In genomic region chr2:20211860-20212458, GRCh38 we compare ENCODE assay signal across 18 cellular contexts. TPM values are rescaled to one million over a fixed set of nuclear protein-coding genes. Genes with fewer than 3 reads are reported as not detected.
A peak's percentile ranks its signal among the peaks of the same experiment; 100 is the strongest.
DNase-seq lines count a peak whose midpoint lies in the region; ATAC-seq, FAIRE-seq and TF ChIP-seq lines count a peak whose summit lies in the region.
"Had no signal": no experiment of that assay in that cellular context is flagged by ENCODE, and none has a peak within 500 bp of the region (broad histone marks: within the 10 kb centered on the region; RNA-seq: fewer than 3 reads in every experiment).

No MANE protein-coding gene starts in this region.

- H3K14ac ChIP-seq in H1 (ENCODE audit: insufficient read length): no peak overlapping the region

- peaks cover 23% of the 10 kb centered on the region for H3K79me1 ChIP-seq in H1 (ENCODE audit: low read depth, low read length)

- no peak overlapping the region for H2BK5ac ChIP-seq in H1 (ENCODE audit: low read depth, low read length)

- no peak overlapping the region for H4K91ac ChIP-seq in H1 (replicated peaks; ENCODE audit: insufficient read length, low read length)

- H4K8ac ChIP-seq in H1 (ENCODE audit: extremely low read depth, insufficient read depth, low read length): peak overlapping the region; percentile 53; the same call in 1 of the 2 replicates

- no peak overlapping the region for H3K4ac ChIP-seq in H1 (replicated peaks; ENCODE audit: insufficient read length, low read depth, low read length)

- H2AFZ ChIP-seq in H1 (ENCODE audit: low read length): no peak overlapping the region
- H2AFZ ChIP-seq: PC-9 had no signal

- in situ Hi-C loops in KBM-7 (cut with MboI; ENCODE audit: low pct_unique_long_range_greater_than_20kb, low sequenced_read_pairs): no loop called here

- CTCF ChIA-PET in H1 (lab: Charles Lee; ENCODE audit: partially characterized antibody): interaction anchor here (0.6 to 10.6 kb wide), 6 partner anchors 11 to 103 kb away, joined by 4 to 104 read pairs (median 20); partner anchors contain the start of gene SDC1

- H4K5ac ChIP-seq in H1 (ENCODE audit: insufficient read length, low read depth, low read length): no peak overlapping the region

- POLR2A ChIA-PET in H1 (lab: Charles Lee; ENCODE audit: partially characterized antibody): interaction anchor here (1.0 to 1.8 kb wide), 5 partner anchors 8 to 76 kb away, joined by 3 to 7 read pairs (median 5); no protein-coding TSS in a partner anchor

- H2BK20ac ChIP-seq in H1 (ENCODE audit: low read length): no peak overlapping the region

- H3K79me2 ChIP-seq in H1 (ENCODE audit: control insufficient read depth in 1 of 2, insufficient read depth in 2 of 2, low read length in 2 of 2): peaks cover 0 to 88% of the 10 kb centered on the region in 2 experiments; a peak in 2 of 4 replicates

- H3K56ac ChIP-seq in H1 (replicated peaks; ENCODE audit: insufficient read length, low read depth, low read length): no peak overlapping the region

- no peak for FAIRE-seq in H1 (lab: Jason Lieb, UNC)
- FAIRE-seq: TTC549 had no signal

- 87% methylated on average over 14 of the region's 14 CpGs; no CpG with 5 or more reads in 1 of the 2 experiments for WGBS in H1 (ENCODE audit: extremely low coverage in 1 of 2, insufficient coverage in 1 of 2, insufficient read length in 1 of 2, insufficient replicate concordance in 2 of 2, low coverage in 1 of 2, low lambda C conversion rate in 2 of 2, missing lambda C conversion rate in 1 of 2), 2 experiments

- DNase-seq in NCI-H524 (lab: John Stamatoyannopoulos, UW) (peak; percentile 21 to 72), NCI-H524 treated with DMSO at 0.1 percent for 48 hours (lab: John Stamatoyannopoulos, UW) (no peak), H1 (ENCODE audit: low read depth in 1 of 2, low spot score in 2 of 2) (no peak), upper lobe of right lung (no peak), KBM-7 (no peak), HUDEP-2 (lab: John Stamatoyannopoulos, UW; ENCODE audit: unreplicated experiment in 76 of 76) (no peak)
- DNase-seq: activated CD4-positive, alpha-beta T cell treated with anti-CD3 and anti-CD28 coated beads, Interleukin-2, amount 50 U/mL, for 4 hours; body of pancreas; DMS53; midbrain; NCI-H1930; PC-9 had no signal

- no peak overlapping the region for H3K9ac ChIP-seq in H1 (replicated peaks in 1 of 4; ENCODE audit: extremely low read depth in 1 of 4, low read depth in 3 of 4, low read length in 3 of 4)
- no peak overlapping the region for H3K9ac ChIP-seq in mucosa of rectum (ENCODE audit: low read depth in 1 of 2, low read length in 2 of 2)

- no peak overlapping the region for H3K23ac ChIP-seq in H1 (ENCODE audit: insufficient read length)

- H3K27ac ChIP-seq in H1 (ENCODE audit: low read depth, low read length): no peak overlapping the region; the same call in 1 of the 2 replicates
- H3K27ac ChIP-seq in mucosa of rectum (ENCODE audit: low read depth in 2 of 2, low read length in 2 of 2): peak overlapping the region; percentile 6 to 68
- H3K27ac ChIP-seq in upper lobe of right lung: peak overlapping the region; percentile 60
- H3K27ac ChIP-seq: PC-9, SK-N-MC had no signal

- no peak overlapping the region for H2BK120ac ChIP-seq in H1 (replicated peaks; ENCODE audit: low read depth, low read length)

- no peak overlapping the region for H2BK15ac ChIP-seq in H1 (ENCODE audit: low read length)

- TF ChIP-seq POLR2A in H1 (IDR thresholded peaks at IDR 0.05; ENCODE audit: control extremely low read depth in 1 of 2, low read depth in 2 of 2, low read length in 2 of 2): no peak

- H3K4me3 ChIP-seq in H1 (ENCODE audit: extremely low read depth in 1 of 4, insufficient read depth in 2 of 4, low read depth in 3 of 4, low read length in 4 of 4) (no peak overlapping the region), mucosa of rectum (ENCODE audit: low read length in 2 of 2) (no peak overlapping the region), upper lobe of right lung (no peak overlapping the region)
- H3K4me3 ChIP-seq: body of pancreas, PC-9 had no signal

- H3K23me2 ChIP-seq in H1 (ENCODE audit: low read depth, low read length): no peaks in the 10 kb centered on the region

- H2AK5ac ChIP-seq in H1 (ENCODE audit: low read depth, low read length): no peak overlapping the region

- H3K4me1 ChIP-seq in H1 (replicated peaks in 1 of 4; ENCODE audit: control insufficient read depth in 3 of 4, insufficient read depth in 4 of 4, low read length in 3 of 4) (peaks cover 0 to 26% (median 9%) of the 10 kb centered on the region in 4 experiments; a peak in 6 of 7 replicates), mucosa of rectum (ENCODE audit: control insufficient read depth in 2 of 2, insufficient read depth in 2 of 2, low read length in 2 of 2) (peaks cover 43 to 46% of the 10 kb centered on the region in 2 donors), upper lobe of right lung (peaks cover 33% of the 10 kb centered on the region)

- TF ChIP-seq CTCF in H1 (IDR thresholded peaks at IDR 0.05; ENCODE audit: control extremely low read depth in 1 of 3, insufficient read depth in 1 of 3, low read depth in 1 of 3, low read length in 3 of 3): no peak
- no peak for TF ChIP-seq CTCF in upper lobe of right lung (IDR thresholded peaks at IDR 0.05)

- H3K4me2 ChIP-seq in H1 (ENCODE audit: insufficient read depth in 1 of 2, low read depth in 2 of 2, low read length in 2 of 2): no peak overlapping the region

- ATAC-seq in upper lobe of right lung (no peak), HG03196 (IDR thresholded peaks at IDR 0.05; ENCODE audit: unreplicated experiment) (no peak)
- ATAC-seq: body of pancreas; stimulated activated effector memory CD8-positive, alpha-beta T cell treated with anti-CD3 and anti-CD28 coated beads, Interleukin-12 subunit alpha, Interleukin-12 subunit beta, amount 100 ng/mL, for 72 hours had no signal

- no peak overlapping the region for H3K18ac ChIP-seq in H1 (ENCODE audit: extremely low read depth, low read length)

- no peak for TF ChIP-seq RAD21 in H1 (IDR thresholded peaks at IDR 0.05 in 1 of 2, conservative IDR thresholded peaks at IDR 0.05 in 1 of 2; ENCODE audit: low read depth in 2 of 2, low read length in 2 of 2)

- peaks cover 34 to 47% of the 10 kb centered on the region in 2 experiments for H4K20me1 ChIP-seq in H1 (replicated peaks in 1 of 2; ENCODE audit: control insufficient read depth in 1 of 2, insufficient read depth in 2 of 2, low read length in 2 of 2)

- no peak overlapping the region for H2BK12ac ChIP-seq in H1 (ENCODE audit: low read depth, low read length)

- intact Hi-C loops in upper lobe of right lung (cut with DNase I): no loop called here

- H3K27me3 ChIP-seq in H1 (replicated peaks in 1 of 4; ENCODE audit: control insufficient read depth in 3 of 4, extremely low read depth in 1 of 4, insufficient read depth in 3 of 4, low read length in 3 of 4): no peaks in the 10 kb centered on the region
- H3K27me3 ChIP-seq in mucosa of rectum (ENCODE audit: control insufficient read depth in 2 of 2, insufficient read depth in 2 of 2, low read length in 2 of 2): no peaks in the 10 kb centered on the region
- no peaks in the 10 kb centered on the region for H3K27me3 ChIP-seq in upper lobe of right lung
- H3K27me3 ChIP-seq: body of pancreas had no signal

- H3K36me3 ChIP-seq in H1 (ENCODE audit: control insufficient read depth in 2 of 4, insufficient read depth in 4 of 4, low read length in 3 of 4) (no peaks in the 10 kb centered on the region), mucosa of rectum (ENCODE audit: control insufficient read depth in 2 of 2, insufficient read depth in 2 of 2, low read length in 2 of 2) (no peaks in the 10 kb centered on the region), upper lobe of right lung (no peaks in the 10 kb centered on the region)

- H3K9me3 ChIP-seq in H1 (ENCODE audit: insufficient read depth in 2 of 2, low read depth in 1 of 2, low read length in 1 of 2): no peaks in the 10 kb centered on the region
- H3K9me3 ChIP-seq in mucosa of rectum (ENCODE audit: control insufficient read depth in 2 of 2, low read length in 2 of 2): no peaks in the 10 kb centered on the region
- no peaks in the 10 kb centered on the region for H3K9me3 ChIP-seq in upper lobe of right lung
- H3K9me3 ChIP-seq: body of pancreas had no signal

- no peak for TF ChIP-seq EP300 in H1 (IDR thresholded peaks at IDR 0.05; ENCODE audit: borderline replicate concordance in 1 of 2, low read depth in 2 of 2, low read length in 2 of 2)

TF ChIP-seq in H1, 55 proteins besides CTCF, POLR2A, EP300 and RAD21:
- TF ChIP-seq CBX5 (IDR thresholded peaks at IDR 0.05; ENCODE audit: low read depth, low read length): no peak
- TF ChIP-seq RXRA (IDR thresholded peaks at IDR 0.05; ENCODE audit: insufficient read depth, low read depth, low read length): no peak
- TF ChIP-seq CHD2 (IDR thresholded peaks at IDR 0.05; ENCODE audit: low read length): no peak
- TF ChIP-seq CHD1 (IDR thresholded peaks at IDR 0.05; ENCODE audit: low read depth, low read length): no peak
- no peak for TF ChIP-seq CTBP2 (IDR thresholded peaks at IDR 0.05; ENCODE audit: borderline replicate concordance, insufficient read depth, insufficient read length, low read length)
- TF ChIP-seq TAF7 (optimal IDR thresholded peaks at IDR 0.05; ENCODE audit: borderline replicate concordance, low read depth, low read length): no peak
- TF ChIP-seq SAP30 (IDR thresholded peaks at IDR 0.05; ENCODE audit: insufficient read depth, insufficient replicate concordance, low read length): no peak
- TF ChIP-seq MAFK (IDR thresholded peaks at IDR 0.05; ENCODE audit: low read depth, low read length): no peak
- TF ChIP-seq NRF1 (IDR thresholded peaks at IDR 0.05; ENCODE audit: low read depth, low read length): no peak
TF ChIP-seq in H1: peak in this region for 0.

RNA-seq across cellular contexts. Expression of gene SDC1, which starts 13.0 kb away (rescaled TPM):
- 45.3 and 46.3 TPM in 2 replicates for total RNA-seq in H1 (2021; fragmentation: NEBNext Ultra II Directional; extraction: Animal tissue kit (Norgen Biotek cat#: 25700))
- polyA plus RNA-seq in H1 (2011; rRNA removed): 71.4 and 73.3 TPM in 2 replicates
- polyA plus RNA-seq in H1 (2011; cell fraction: cytosol; rRNA removed): 46.5 TPM
- polyA plus RNA-seq in H1 (2011; cell fraction: nucleus; rRNA removed): 43.3 TPM
- 31.0 to 43.9 TPM (median 41.3 TPM) in 4 replicates for polyA plus RNA-seq in H1 (2012, experiment 1 of 2)
- 37.8 TPM for polyA plus RNA-seq in H1 (2012, experiment 2 of 2)
- polyA plus RNA-seq in H1 (2013, experiment 1 of 2): 39.8 TPM
- 52.2 TPM for polyA plus RNA-seq in H1 (2013, experiment 2 of 2)
- polyA minus RNA-seq in H1 (2011; rRNA and poly(A)+ RNA removed): 18.9 and 23.2 TPM in 2 replicates
- 38.7 TPM for polyA minus RNA-seq in H1 (2011; cell fraction: cytosol; rRNA and poly(A)+ RNA removed)
- polyA minus RNA-seq in H1 (2011; cell fraction: nucleus; rRNA and poly(A)+ RNA removed): 18.5 TPM
- 148 TPM for total RNA-seq in upper lobe of right lung
- polyA plus RNA-seq: CD14-positive monocyte had no signal

Comparison
In these comparisons a context has a peak if more than half of its experiments do, and no peak if none do; other contexts are left out.
1. DNase-seq: peak in NCI-H524 (2 of 2); none in NCI-H524 treated with DMSO at 0.1 percent for 48 hours (single experiment), H1 (0 of 2), upper lobe of right lung (single experiment), KBM-7 (single experiment) and HUDEP-2 (0 of 76).